In the genomic region with DNA sequence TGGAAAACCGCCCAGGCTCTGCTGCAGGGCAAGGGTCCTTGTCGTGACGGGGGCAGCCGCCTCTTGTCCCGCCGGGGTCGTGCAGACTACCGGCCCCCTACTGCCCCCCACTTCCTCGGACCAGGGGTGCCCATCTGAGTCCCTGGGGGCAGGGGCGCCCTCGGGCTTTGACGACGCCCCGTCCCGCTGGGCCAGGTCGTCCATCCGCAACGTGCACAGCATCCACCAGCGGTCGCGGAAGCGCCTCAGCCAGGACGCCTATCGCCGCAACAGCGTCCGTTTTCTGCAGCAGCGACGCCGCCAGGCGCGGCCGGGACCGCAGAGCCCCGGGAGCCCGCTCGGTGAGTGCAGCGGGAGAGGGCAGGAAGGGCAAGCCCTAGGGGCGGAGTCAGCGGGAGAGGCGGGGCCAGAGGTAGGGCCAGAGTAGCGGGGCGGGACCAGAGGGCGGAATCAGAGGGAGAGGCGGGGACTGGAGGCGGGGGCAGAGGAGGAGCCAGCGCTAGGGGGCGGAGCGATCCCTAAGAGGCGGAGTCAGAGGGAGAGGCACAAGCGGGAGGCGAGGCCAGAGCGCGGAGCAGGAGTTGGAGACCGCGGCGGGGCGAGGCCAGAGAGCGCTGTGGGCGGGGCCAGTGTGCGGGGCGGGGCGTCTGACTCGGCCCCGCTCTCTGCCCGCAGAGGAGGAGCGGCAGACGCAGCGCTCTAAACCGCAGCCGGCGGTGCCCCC, we compare ENCODE assay signal across 8 cellular contexts.
DNase-seq lines count a peak whose midpoint lies in the region; ATAC-seq, FAIRE-seq and TF ChIP-seq lines count a peak whose summit lies in the region.
"Not testable (repeated sequence)": the region's sequence is repeated elsewhere in the genome, so short reads cannot be mapped to it uniquely, and the experiment has no call there.

No MANE protein-coding gene starts in this region.

- peak overlapping the region; percentile 52 for H3K4me3 ChIP-seq in psoas muscle

- not testable (repeated sequence) for H3K36me3 Mint-ChIP-seq in activated naive CD8-positive, alpha-beta T cell treated with anti-CD3 and anti-CD28 coated beads, Interleukin-2, amount 50 U/mL, for 24 hours (ENCODE audit: low read depth); stimulated activated effector memory CD8-positive, alpha-beta T cell treated with anti-CD3 and anti-CD28 coated beads, Interleukin-12 subunit alpha, Interleukin-12 subunit beta, amount 100 ng/mL, for 72 hours

- not testable (repeated sequence) for H3K36me3 ChIP-seq in psoas muscle (ENCODE audit: insufficient read depth in 1 of 2, low read depth in 1 of 2)

- intact Hi-C loops in left ventricle myocardium superior (cut with micrococcal nuclease); psoas muscle (cut with DNase I): not testable (repeated sequence)

- not testable (repeated sequence) for H3K9me3 Mint-ChIP-seq in activated naive CD8-positive, alpha-beta T cell treated with anti-CD3 and anti-CD28 coated beads, Interleukin-2, amount 50 U/mL, for 24 hours; stimulated activated effector memory CD8-positive, alpha-beta T cell treated with anti-CD3 and anti-CD28 coated beads, Interleukin-12 subunit alpha, Interleukin-12 subunit beta, amount 100 ng/mL, for 72 hours

- H3K4me1 ChIP-seq in psoas muscle = not testable (repeated sequence)

- H3K27me3 ChIP-seq in psoas muscle (ENCODE audit: insufficient read depth in 3 of 3, low read length in 2 of 3) = not testable (repeated sequence)

- not testable (repeated sequence) for TF ChIP-seq CTCF in psoas muscle (IDR thresholded peaks at IDR 0.05)

- H3K4me1 Mint-ChIP-seq in activated naive CD8-positive, alpha-beta T cell treated with anti-CD3 and anti-CD28 coated beads, Interleukin-2, amount 50 U/mL, for 24 hours; stimulated activated effector memory CD8-positive, alpha-beta T cell treated with anti-CD3 and anti-CD28 coated beads, Interleukin-12 subunit alpha, Interleukin-12 subunit beta, amount 100 ng/mL, for 72 hours: not testable (repeated sequence)

- H3K27me3 Mint-ChIP-seq in activated naive CD8-positive, alpha-beta T cell treated with anti-CD3 and anti-CD28 coated beads, Interleukin-2, amount 50 U/mL, for 24 hours = not testable (repeated sequence)

- H3K27ac ChIP-seq in psoas muscle = not testable (repeated sequence)

- H3K9me3 ChIP-seq in psoas muscle = not testable (repeated sequence)

- TF ChIP-seq POLR2A in H54 (IDR thresholded peaks at IDR 0.05; ENCODE audit: low read depth, low read length) = not testable (repeated sequence)

- not testable (repeated sequence) for H3K4me3 Mint-ChIP-seq in activated naive CD8-positive, alpha-beta T cell treated with anti-CD3 and anti-CD28 coated beads, Interleukin-2, amount 50 U/mL, for 24 hours; stimulated activated effector memory CD8-positive, alpha-beta T cell treated with anti-CD3 and anti-CD28 coated beads, Interleukin-12 subunit alpha, Interleukin-12 subunit beta, amount 100 ng/mL, for 72 hours

- ATAC-seq in GM18511 (IDR thresholded peaks at IDR 0.05; ENCODE audit: unreplicated experiment) (peak; percentile 94), HG03460 (IDR thresholded peaks at IDR 0.05; ENCODE audit: unreplicated experiment) (peak; percentile 94), left ventricle myocardium superior (peak; percentile 98), psoas muscle (peak; percentile 95 to 97 (median 96))
- ATAC-seq in activated naive CD8-positive, alpha-beta T cell treated with anti-CD3 and anti-CD28 coated beads, Interleukin-2, amount 50 U/mL, for 24 hours = peak; percentile 96
- ATAC-seq in stimulated activated effector memory CD8-positive, alpha-beta T cell treated with anti-CD3 and anti-CD28 coated beads, Interleukin-12 subunit alpha, Interleukin-12 subunit beta, amount 100 ng/mL, for 72 hours = peak; percentile 93

- not testable (repeated sequence) for DNase-seq in H54 (ENCODE audit: insufficient read length, low spot score)
- peak; percentile 93 for DNase-seq in activated CD4-positive, alpha-beta T cell treated with anti-CD3 and anti-CD28 coated beads for 48 hours
- DNase-seq in activated naive CD8-positive, alpha-beta T cell treated with anti-CD3 and anti-CD28 coated beads, Interleukin-2, amount 50 U/mL, for 24 hours = peak; percentile 89
- DNase-seq in left ventricle myocardium superior (peak; percentile 95), psoas muscle (peak; percentile 92 to 97)
- DNase-seq in stimulated activated effector memory CD8-positive, alpha-beta T cell treated with anti-CD3 and anti-CD28 coated beads, Interleukin-12 subunit alpha, Interleukin-12 subunit beta, amount 100 ng/mL, for 72 hours (ENCODE audit: low spot score in 2 of 2) = peak; percentile 77 to 94

- H3K27ac Mint-ChIP-seq in activated naive CD8-positive, alpha-beta T cell treated with anti-CD3 and anti-CD28 coated beads, Interleukin-2, amount 50 U/mL, for 24 hours; stimulated activated effector memory CD8-positive, alpha-beta T cell treated with anti-CD3 and anti-CD28 coated beads, Interleukin-12 subunit alpha, Interleukin-12 subunit beta, amount 100 ng/mL, for 72 hours: not testable (repeated sequence)

- FAIRE-seq in H54 (lab: Jason Lieb, UNC) = peak; percentile 75

- WGBS in psoas muscle, 3 donors = 0 to 1% methylated on average over 2 to 16 of the region's 72 CpGs; no CpG with 5 or more reads in 1 of the 3 donors
